8 cellular contexts compared by ENCODE assay signal in genomic region chr11:111378773-111379499, GRCh38. TPM values are rescaled to one million over a fixed set of nuclear protein-coding genes. Genes with fewer than 3 reads are reported as not detected.
A peak's percentile ranks its signal among the peaks of the same experiment; 100 is the strongest.
DNase-seq lines count a peak whose midpoint lies in the region; ATAC-seq lines count a peak whose summit lies in the region.

Gene POU2AF1, minus strand, starts transcription at chr11:111379275. Its CDS starts 98 bp downstream, at chr11:111379177.

- no peaks in the 10 kb centered on the region for H3K79me2 ChIP-seq in mesendoderm (ENCODE audit: control insufficient read depth, insufficient read depth, low read length)

- H3K4ac ChIP-seq in mesendoderm (ENCODE audit: low read depth, low read length), result no peak within 1 kb of the TSS

- H4K8ac ChIP-seq in mesendoderm (ENCODE audit: low read depth, low read length), result no peak within 1 kb of the TSS

- H3K4me3 ChIP-seq in mesendoderm (ENCODE audit: low read length), result no peak within 1 kb of the TSS

- H3K27ac ChIP-seq in mesendoderm (ENCODE audit: low read depth, low read length), result no peak within 1 kb of the TSS

- H2BK5ac ChIP-seq in mesendoderm (ENCODE audit: low read length), result no peak within 1 kb of the TSS

- H2BK15ac ChIP-seq in mesendoderm (replicated peaks; ENCODE audit: low read depth), result no peak within 1 kb of the TSS

- no peak within 1 kb of the TSS for H3K4me2 ChIP-seq in mesendoderm (ENCODE audit: low read length)

- no CpG with 5 or more reads among the region's 30 CpGs for WGBS in mesendoderm (ENCODE audit: extremely low coverage, insufficient coverage, low lambda C conversion rate)

- DNase-seq in activated CD4-positive, alpha-beta T cell treated with anti-CD3 and anti-CD28 coated beads, Interleukin-2, amount 50 U/mL, for 1 hour, result peak; percentile 59
- peak; percentile 20 to 43 (median 35) for DNase-seq in stimulated activated CD4-positive, alpha-beta T cell treated with anti-CD3 and anti-CD28 coated beads, TNF-alpha, amount 100 ng/mL, for 1 hour (ENCODE audit: low read depth in 3 of 3, low spot score in 1 of 3)
- no peak for DNase-seq in Kasumi-1 (lab: John Stamatoyannopoulos, UW)
- DNase-seq in mesendoderm, result no peak
- no peak for DNase-seq in GDM1 (lab: John Stamatoyannopoulos, UW)

- no peak within 1 kb of the TSS for H3K9ac ChIP-seq in mesendoderm (ENCODE audit: low read length)

- H2BK120ac ChIP-seq in mesendoderm (ENCODE audit: low read depth, low read length), result no peak within 1 kb of the TSS

- no peak within 1 kb of the TSS for H3K18ac ChIP-seq in mesendoderm (ENCODE audit: low read length)

- no peaks in the 10 kb centered on the region for H3K79me1 ChIP-seq in mesendoderm (ENCODE audit: low read length)

- ATAC-seq in GM19025 (IDR thresholded peaks at IDR 0.05; ENCODE audit: low read depth, unreplicated experiment) (peak; percentile 71), HG03097 (IDR thresholded peaks at IDR 0.05; ENCODE audit: low FRiP score, unreplicated experiment) (peak; percentile 44), esophagus mucosa (peak; percentile 81)

- no peaks in the 10 kb centered on the region for H3K27me3 ChIP-seq in mesendoderm (ENCODE audit: insufficient read depth, low read length, poor library complexity)

- no peak within 1 kb of the TSS for H3K23ac ChIP-seq in mesendoderm (ENCODE audit: low read length)

- no peak within 1 kb of the TSS for H2AK5ac ChIP-seq in mesendoderm (ENCODE audit: low read length)

- H4K5ac ChIP-seq in mesendoderm (ENCODE audit: low read length), result no peak within 1 kb of the TSS

- H3K4me1 ChIP-seq in mesendoderm (ENCODE audit: control insufficient read depth, low read depth, low read length), result no peaks in the 10 kb centered on the region

- H3K36me3 ChIP-seq in mesendoderm (ENCODE audit: control insufficient read depth, insufficient read depth, low read length), result no peaks in the 10 kb centered on the region

- no peak within 1 kb of the TSS for H3K56ac ChIP-seq in mesendoderm (ENCODE audit: low read length)

RNA-seq across cellular contexts. Expression of gene POU2AF1, which starts in this region (rescaled TPM):
- total RNA-seq in esophagus mucosa, result 2.6 TPM
- 0.07 TPM for polyA plus RNA-seq in mesendoderm (2013, experiment 1 of 2)
- 0.11 TPM for polyA plus RNA-seq in mesendoderm (2013, experiment 2 of 2)

Comparison
In these comparisons a context has a peak if more than half of its experiments do, and no peak if none do; other contexts are left out.
1. DNase-seq: peak in activated CD4-positive, alpha-beta T cell treated with anti-CD3 and anti-CD28 coated beads, Interleukin-2, amount 50 U/mL, for 1 hour (single experiment) and stimulated activated CD4-positive, alpha-beta T cell treated with anti-CD3 and anti-CD28 coated beads, TNF-alpha, amount 100 ng/mL, for 1 hour (3 of 3); none in Kasumi-1 (0 of 2), mesendoderm (single experiment) and GDM1 (single experiment).
2. Peak in every context shown above with its lines, with median percentiles within 50 percentile points of each other: ATAC-seq.